1 cellular context compared by ENCODE assay signal in genomic region chr4:127788517-127788916, GRCh38.
TF ChIP-seq lines count a peak whose summit lies in the region.

No MANE protein-coding gene starts in this region.

TF ChIP-seq in K562, 482 proteins besides CTCF, POLR2A, EP300 and RAD21:
- TF ChIP-seq CC2D1A (IDR thresholded peaks at IDR 0.05) (peak; percentile 90), POLR2AphosphoS2 (IDR thresholded peaks at IDR 0.05; ENCODE audit: low read length) (no peak), CBX3 (IDR thresholded peaks at IDR 0.05; ENCODE audit: borderline replicate concordance in 1 of 2, low read length in 2 of 2) (0 out of 3 replicates have a peak, but pooled peaks of 1 of the 2 experiments have one; percentile 64), MYBL2 (IDR thresholded peaks at IDR 0.05; ENCODE audit: low read depth) (0 out of 2 replicates have a peak, but pooled peaks have one; percentile 18), MYBL2 (CRISPR knock-in tag; IDR thresholded peaks at IDR 0.05; ENCODE audit: borderline replicate concordance) (no peak), FOXM1 (IDR thresholded peaks at IDR 0.05; ENCODE audit: low read depth) (peak; percentile 55; the same call in 1 of the 2 replicates), FOXM1 (CRISPR knock-in tag; IDR thresholded peaks at IDR 0.05; ENCODE audit: low read depth) (no peak), PKNOX1 (IDR thresholded peaks at IDR 0.05) (0 out of 2 replicates have a peak, but pooled peaks have one; percentile 12), RBM17 (IDR thresholded peaks at IDR 0.05; ENCODE audit: borderline replicate concordance, low read depth, low read length) (no peak), CEBPB (tag; IDR thresholded peaks at IDR 0.05) (peak; percentile 72)
- TF ChIP-seq, protein P1, sequence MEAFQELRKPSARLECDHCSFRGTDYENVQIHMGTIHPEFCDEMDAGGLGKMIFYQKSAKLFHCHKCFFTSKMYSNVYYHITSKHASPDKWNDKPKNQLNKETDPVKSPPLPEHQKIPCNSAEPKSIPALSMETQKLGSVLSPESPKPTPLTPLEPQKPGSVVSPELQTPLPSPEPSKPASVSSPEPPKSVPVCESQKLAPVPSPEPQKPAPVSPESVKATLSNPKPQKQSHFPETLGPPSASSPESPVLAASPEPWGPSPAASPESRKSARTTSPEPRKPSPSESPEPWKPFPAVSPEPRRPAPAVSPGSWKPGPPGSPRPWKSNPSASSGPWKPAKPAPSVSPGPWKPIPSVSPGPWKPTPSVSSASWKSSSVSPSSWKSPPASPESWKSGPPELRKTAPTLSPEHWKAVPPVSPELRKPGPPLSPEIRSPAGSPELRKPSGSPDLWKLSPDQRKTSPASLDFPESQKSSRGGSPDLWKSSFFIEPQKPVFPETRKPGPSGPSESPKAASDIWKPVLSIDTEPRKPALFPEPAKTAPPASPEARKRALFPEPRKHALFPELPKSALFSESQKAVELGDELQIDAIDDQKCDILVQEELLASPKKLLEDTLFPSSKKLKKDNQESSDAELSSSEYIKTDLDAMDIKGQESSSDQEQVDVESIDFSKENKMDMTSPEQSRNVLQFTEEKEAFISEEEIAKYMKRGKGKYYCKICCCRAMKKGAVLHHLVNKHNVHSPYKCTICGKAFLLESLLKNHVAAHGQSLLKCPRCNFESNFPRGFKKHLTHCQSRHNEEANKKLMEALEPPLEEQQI (IDR thresholded peaks at IDR 0.05), result peak; percentile 92
